Comparison of ENCODE assay signal across 16 cellular contexts in genomic region chr4:168164915-168165548, GRCh38.
"Had no signal": no experiment of that assay in that cellular context is flagged by ENCODE, and none has a peak within 500 bp of the region (broad histone marks: within the 10 kb centered on the region; RNA-seq: fewer than 3 reads in every experiment).

No MANE protein-coding gene starts in this region.

- H3K4me3 ChIP-seq: dorsolateral prefrontal cortex, left ventricle myocardium inferior, prostate gland, right atrium auricular region had no signal

- H3K9me3 ChIP-seq: prostate gland had no signal

- ATAC-seq: activated naive CD4-positive, alpha-beta T cell treated with anti-CD3 and anti-CD28 coated beads, Interleukin-2, amount 50 U/mL, for 72 hours had no signal

- H3K4me1 ChIP-seq: left ventricle myocardium inferior, prostate gland, right atrium auricular region had no signal

- H3K36me3 ChIP-seq: left ventricle myocardium inferior, prostate gland, right atrium auricular region had no signal

- H3K27me3 ChIP-seq: dorsolateral prefrontal cortex, right atrium auricular region had no signal

- H3K27ac ChIP-seq: dorsolateral prefrontal cortex, epithelial cell of prostate, left ventricle myocardium inferior, prostate gland, right atrium auricular region had no signal

- DNase-seq: activated CD4-positive, alpha-beta T cell treated with anti-CD3 and anti-CD28 coated beads, Interleukin-2, amount 50 U/mL, for 4 hours; activated gamma-delta T cell; amniotic stem cell; dorsolateral prefrontal cortex; foreskin fibroblast; islet precursor cell; left ventricle myocardium inferior; occipital lobe; stimulated activated CD4-positive, alpha-beta T cell treated with anti-CD3 and anti-CD28 coated beads, Interleukin-15, amount 100 ng/mL, for 24 hours; stimulated activated CD4-positive, alpha-beta T cell treated with anti-CD3 and anti-CD28 coated beads, Interleukin-2, amount 100 ng/mL, for 48 hours; SW 1271; T-helper 2 cell had no signal
